8 cellular contexts compared by ENCODE assay signal in genomic region chr21:33544451-33544850, GRCh38. TPM values are rescaled to one million over a fixed set of nuclear protein-coding genes. Genes with fewer than 3 reads are reported as not detected.
DNase-seq lines count a peak whose midpoint lies in the region; TF ChIP-seq lines count a peak whose summit lies in the region.

No MANE protein-coding gene starts in this region.

- H3K27ac Mint-ChIP-seq in neural crest cell (ENCODE audit: unreplicated experiment): no peak overlapping the region

- peak overlapping the region; percentile 98 for H3K9ac ChIP-seq in BLaER1
- peak overlapping the region; percentile 97; the same call in 1 of the 2 replicates for H3K9ac ChIP-seq in MM.1S (ENCODE audit: low read length)

- no peak overlapping the region for H2AFZ ChIP-seq in MM.1S (ENCODE audit: low read length)

- peaks cover 31% of the 10 kb centered on the region for H3K4me1 Mint-ChIP-seq in neural crest cell

- H3K36me3 Mint-ChIP-seq in neural crest cell (ENCODE audit: low read depth): peaks cover 4% of the 10 kb centered on the region

- H3K4me1 ChIP-seq in BLaER1: peaks cover 33% of the 10 kb centered on the region
- H3K4me1 ChIP-seq in MM.1S (ENCODE audit: low read length): peaks cover 21% of the 10 kb centered on the region
- peaks cover 3% of the 10 kb centered on the region for H3K4me1 ChIP-seq in ectodermal cell (ENCODE audit: control insufficient read depth, insufficient read depth, low read length)

- H3K27me3 ChIP-seq in BLaER1 (no peaks in the 10 kb centered on the region), MM.1S (replicated peaks; ENCODE audit: insufficient read depth, low read length) (no peaks in the 10 kb centered on the region), ectodermal cell (ENCODE audit: control insufficient read depth, insufficient read depth, low read length, poor library complexity, severe bottlenecking) (no peaks in the 10 kb centered on the region)

- H3K9me3 Mint-ChIP-seq in neural crest cell: no peaks in the 10 kb centered on the region

- H3K4me3 Mint-ChIP-seq in neural crest cell: peak overlapping the region; percentile 93

- H3F3A ChIP-seq in MM.1S (ENCODE audit: insufficient read depth, low read length): peaks cover 29% of the 10 kb centered on the region

- H3K27me3 Mint-ChIP-seq in neural crest cell (ENCODE audit: low read depth): no peaks in the 10 kb centered on the region

- H4K20me1 ChIP-seq in BLaER1 (peaks cover 64% of the 10 kb centered on the region), MM.1S (ENCODE audit: insufficient read depth, low read length) (peaks cover 45% of the 10 kb centered on the region)

- no peak for DNase-seq in MM.1S
- DNase-seq in neural crest cell (ENCODE audit: low read depth, low spot score): no peak
- no peak for DNase-seq in NCI-H226
- DNase-seq in activated CD4-positive, CD25-positive, alpha-beta regulatory T cell treated with anti-CD3 and anti-CD28 coated beads, Interleukin-2, amount 50 U/mL, for 72 hours: no peak
- no peak for DNase-seq in NCI-H82 (lab: John Stamatoyannopoulos, UW)
- DNase-seq in activated CD8-positive, alpha-beta memory T cell treated with anti-CD3 and anti-CD28 coated beads, Interleukin-2, amount 50 U/mL, for 4 hours: no peak

- H3K27ac ChIP-seq in BLaER1 (no peak overlapping the region; the same call in 1 of the 2 replicates), MM.1S (ENCODE audit: low read length) (no peak overlapping the region), ectodermal cell (ENCODE audit: insufficient read depth, low read depth, low read length, poor library complexity, severe bottlenecking) (no peak overlapping the region)

- H3K4me3 ChIP-seq in BLaER1 (peak overlapping the region; percentile 83), MM.1S (ENCODE audit: low read length) (peak overlapping the region; percentile 83), ectodermal cell (ENCODE audit: insufficient read depth, low read depth, low read length) (peak overlapping the region; percentile 93)

- H3K4me2 ChIP-seq in BLaER1: peak overlapping the region; percentile 85
- peak overlapping the region; percentile 90 for H3K4me2 ChIP-seq in MM.1S (ENCODE audit: low read depth, low read length)

- H3K9me3 ChIP-seq in BLaER1 (no peaks in the 10 kb centered on the region), MM.1S (replicated peaks; ENCODE audit: insufficient read depth, low read length) (no peaks in the 10 kb centered on the region), ectodermal cell (ENCODE audit: control insufficient read depth, low read length) (no peaks in the 10 kb centered on the region)

- WGBS in ectodermal cell, 2 experiments: 13 to 14% methylated on average over 1 to 2 of the region's 5 CpGs

- H3K36me3 ChIP-seq in BLaER1 (peaks cover 37% of the 10 kb centered on the region), MM.1S (replicated peaks; ENCODE audit: insufficient read depth, low read length) (peaks cover 12% of the 10 kb centered on the region; the same call in 1 of the 2 replicates), ectodermal cell (ENCODE audit: control insufficient read depth, insufficient read depth, low read length) (peaks cover 20% of the 10 kb centered on the region)

- H3K79me2 ChIP-seq in MM.1S (ENCODE audit: low read length): peaks cover 87% of the 10 kb centered on the region

- H3K9me2 ChIP-seq in MM.1S (replicated peaks; ENCODE audit: insufficient read depth, low read length): no peaks in the 10 kb centered on the region

- TF ChIP-seq CTCF in MM.1S (IDR thresholded peaks at IDR 0.05; ENCODE audit: low read length) (no peak), neural crest cell (conservative IDR thresholded peaks at IDR 0.05) (no peak)

RNA-seq across cellular contexts. Expression of gene SON, which starts 1.6 kb away (rescaled TPM):
- polyA plus RNA-seq in ectodermal cell (2013, experiment 1 of 4): 200 TPM
- 246 TPM for polyA plus RNA-seq in ectodermal cell (2013, experiment 2 of 4)
- polyA plus RNA-seq in ectodermal cell (2013, experiment 3 of 4): 180 TPM
- polyA plus RNA-seq in ectodermal cell (2013, experiment 4 of 4): 208 TPM
- 367 and 395 TPM in 2 replicates for total RNA-seq in neural crest cell

RNA-seq across cellular contexts. Expression of gene GART, which starts 2.5 kb away (rescaled TPM):
- 110 TPM for polyA plus RNA-seq in ectodermal cell (2013, experiment 1 of 4)
- 105 TPM for polyA plus RNA-seq in ectodermal cell (2013, experiment 2 of 4)
- 73.8 TPM for polyA plus RNA-seq in ectodermal cell (2013, experiment 3 of 4)
- 77.6 TPM for polyA plus RNA-seq in ectodermal cell (2013, experiment 4 of 4)
- total RNA-seq in neural crest cell: 133 and 139 TPM in 2 replicates

RNA-seq across cellular contexts. Expression of gene DONSON, which starts 44.0 kb away (rescaled TPM):
- polyA plus RNA-seq in ectodermal cell (2013, experiment 1 of 4): 57.4 TPM
- polyA plus RNA-seq in ectodermal cell (2013, experiment 2 of 4): 54.5 TPM
- 53.4 TPM for polyA plus RNA-seq in ectodermal cell (2013, experiment 3 of 4)
- polyA plus RNA-seq in ectodermal cell (2013, experiment 4 of 4): 57.4 TPM
- 30.9 and 32.3 TPM in 2 replicates for total RNA-seq in neural crest cell

RNA-seq across cellular contexts. Expression of gene DNAJC28, which starts 52.9 kb away (rescaled TPM):
- 5.8 TPM for polyA plus RNA-seq in ectodermal cell (2013, experiment 1 of 4)
- polyA plus RNA-seq in ectodermal cell (2013, experiment 2 of 4): 6.0 TPM
- polyA plus RNA-seq in ectodermal cell (2013, experiment 3 of 4): 5.4 TPM
- polyA plus RNA-seq in ectodermal cell (2013, experiment 4 of 4): 4.8 TPM
- 2.4 and 2.7 TPM in 2 replicates for total RNA-seq in neural crest cell
